Comparison of ENCODE assay signal across 23 cellular contexts in the genomic region with DNA sequence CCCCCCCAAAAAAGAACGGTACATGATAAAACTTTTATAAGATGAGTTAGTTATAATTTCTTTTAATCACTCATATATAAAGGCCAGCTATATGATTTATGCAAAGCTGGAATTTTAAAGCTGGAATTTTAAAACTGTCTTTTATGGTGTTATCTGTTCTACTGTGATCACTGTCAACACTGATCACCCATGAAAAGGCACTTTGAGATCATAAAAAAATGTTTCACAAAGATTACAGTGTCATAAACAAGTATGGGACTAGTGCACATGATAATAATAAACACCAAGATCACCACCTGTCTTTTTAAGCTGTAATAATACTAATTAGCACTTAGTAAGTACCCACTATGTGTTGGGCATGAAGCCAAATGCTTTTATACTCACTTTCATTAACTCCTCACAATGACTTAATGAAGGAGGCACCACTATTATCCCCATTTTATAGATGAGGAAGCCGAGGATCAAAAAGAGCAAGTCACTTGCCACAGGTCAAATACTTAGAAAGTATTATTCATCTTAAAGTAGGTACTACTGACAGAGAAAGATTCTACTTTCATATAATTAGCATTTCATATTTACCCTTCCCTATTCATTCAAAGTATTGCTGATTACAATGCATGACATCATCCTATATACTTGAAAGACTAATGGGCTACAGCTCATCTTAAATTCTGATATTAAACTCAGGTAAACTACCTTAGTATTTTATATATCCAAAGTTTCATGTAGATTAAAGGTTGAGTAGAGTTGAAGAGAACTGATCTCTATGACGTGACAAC. TPM values are rescaled to one million over a fixed set of nuclear protein-coding genes. Genes with fewer than 3 reads are reported as not detected.
"Had no signal": no experiment of that assay in that cellular context is flagged by ENCODE, and none has a peak within 500 bp of the region (broad histone marks: within the 10 kb centered on the region; RNA-seq: fewer than 3 reads in every experiment).

No MANE protein-coding gene starts in this region.

- H3K36me3 ChIP-seq: breast epithelium, SJSA1 had no signal

- H3K36me3 Mint-ChIP-seq: WTC11 had no signal

- H3K9me3 Mint-ChIP-seq: WTC11 had no signal

- ATAC-seq: activated CD8-positive, alpha-beta T cell treated with anti-CD3 and anti-CD28 coated beads, Interleukin-2, amount 10 ng/mL, durations not matched to agents 7 days and 5 days; SK-N-SH treated with all-trans-retinoic acid at 6 μM for 48 hours; WTC11 had no signal

- H3K4me1 ChIP-seq: breast epithelium had no signal

- H3K27ac ChIP-seq: breast epithelium, KMS-11, SJSA1 had no signal

- DNase-seq: activated CD4-positive, alpha-beta T cell treated with anti-CD3 and anti-CD28 coated beads for 48 hours; activated CD4-positive, alpha-beta T cell treated with anti-CD3 and anti-CD28 coated beads, Interleukin-2, amount 50 U/mL, for 4 hours; activated CD4-positive, CD25-positive, alpha-beta regulatory T cell treated with anti-CD3 and anti-CD28 coated beads, Interleukin-2, amount 50 U/mL, for 72 hours; activated CD8-positive, alpha-beta memory T cell treated with anti-CD3 and anti-CD28 coated beads, Interleukin-2, amount 50 U/mL, for 48 hours; activated CD8-positive, alpha-beta T cell treated with anti-CD3 and anti-CD28 coated beads, Interleukin-2, amount 10 ng/mL, durations not matched to agents 7 days and 5 days; activated naive CD4-positive, alpha-beta T cell treated with anti-CD3 and anti-CD28 coated beads, Interleukin-2, amount 50 U/mL, for 16 hours; activated T-cell treated with anti-CD3 and anti-CD28 coated beads, Interleukin-2, amount 50 U/mL, for 1 hour; aorta; caudate nucleus; NCI-H1092; NCI-H1436; NCI-H1694 treated with DMSO at 0.1 percent for 48 hours; NCI-H2029 treated with DMSO at 0.1 percent for 48 hours; NCI-H345; NCI-H510A; NCI-H526 treated with DMSO at 0.1 percent for 48 hours; SW 1271 had no signal

- H3K27me3 ChIP-seq: breast epithelium, SJSA1 had no signal

- H3K4me3 Mint-ChIP-seq: activated CD8-positive, alpha-beta T cell treated with anti-CD3 and anti-CD28 coated beads, Interleukin-2, amount 10 ng/mL, durations not matched to agents 7 days and 5 days; WTC11 had no signal

- H3K9ac ChIP-seq: KMS-11 had no signal

- H3K27ac Mint-ChIP-seq: activated CD8-positive, alpha-beta T cell treated with anti-CD3 and anti-CD28 coated beads, Interleukin-2, amount 10 ng/mL, durations not matched to agents 7 days and 5 days; WTC11 had no signal

- H3K9me3 ChIP-seq: breast epithelium, SJSA1 had no signal

- H3K4me3 ChIP-seq: breast epithelium, SJSA1 had no signal

- H3K4me1 Mint-ChIP-seq: WTC11 had no signal

RNA-seq across cellular contexts. Expression of a gene that starts 8.3 kb away (rescaled TPM):
- total RNA-seq: T-helper 1 cell treated with Interleukin-12 subunit alpha and Interleukin-12 subunit beta and Interleukin-4 antibody, amounts not matched to agents 30 ng/mL and 1 ng/mL, for 36 hours had no signal
